Comparison of ENCODE assay signal across 1 cellular context in genomic region chr22:21567456-21568206, GRCh38.
TF ChIP-seq lines count a peak whose summit lies in the region.

Gene UBE2L3, plus strand, starts transcription at chr22:21567714. Its CDS starts 31 bp downstream, at chr22:21567745.

TF ChIP-seq in K562, 482 proteins besides CTCF, POLR2A, EP300 and RAD21 (continued from another document and continues in another):
- TF ChIP-seq ETV6 (IDR thresholded peaks at IDR 0.05; ENCODE audit: borderline replicate concordance in 1 of 2, low read depth in 2 of 2, low read length in 1 of 2) (no peak), ETV6 (CRISPR knock-in tag; IDR thresholded peaks at IDR 0.05; ENCODE audit: borderline replicate concordance) (peak; percentile 14; the same call in 1 of the 2 replicates), IRF9 (tag; IDR thresholded peaks at IDR 0.05) (no peak), DPF2 (IDR thresholded peaks at IDR 0.05) (no peak), JUND (IDR thresholded peaks at IDR 0.05; ENCODE audit: borderline replicate concordance, low read depth, low read length) (peak; percentile 79), JUND (tag; IDR thresholded peaks at IDR 0.05; ENCODE audit: borderline replicate concordance, low read depth, low read length) (no peak), ETV1 (tag; conservative IDR thresholded peaks at IDR 0.05; ENCODE audit: low read depth) (no peak), STAT6 (CRISPR knock-in tag; IDR thresholded peaks at IDR 0.05) (peak; percentile 86), MAFF (IDR thresholded peaks at IDR 0.05; ENCODE audit: low read length) (no peak), SMAD3 (CRISPR knock-in tag; conservative IDR thresholded peaks at IDR 0.05) (peak; percentile 87), ZNF146 (CRISPR knock-in tag; IDR thresholded peaks at IDR 0.05; ENCODE audit: unreplicated experiment) (no peak), AFF1 (IDR thresholded peaks at IDR 0.05; ENCODE audit: low read depth in 1 of 2, partially characterized antibody in 2 of 2) (no peak), FOXJ2 (tag; IDR thresholded peaks at IDR 0.05) (no peak), TAL1 (IDR thresholded peaks at IDR 0.05) (no peak), HES1 (IDR thresholded peaks at IDR 0.05; ENCODE audit: low read depth) (no peak), ZBTB49 (CRISPR knock-in tag; IDR thresholded peaks at IDR 0.05; ENCODE audit: borderline replicate concordance) (no peak; the same call in 1 of the 2 replicates), TEAD4 (IDR thresholded peaks at IDR 0.05; ENCODE audit: low read length) (no peak), TEAD4 (CRISPR knock-in tag; IDR thresholded peaks at IDR 0.05; ENCODE audit: borderline replicate concordance) (no peak), MTA1 (IDR thresholded peaks at IDR 0.05; ENCODE audit: borderline replicate concordance) (no peak), ZNF740 (CRISPR knock-in tag; IDR thresholded peaks at IDR 0.05) (no peak), ZNF740 (tag; IDR thresholded peaks at IDR 0.05) (no peak), ZNF277 (CRISPR knock-in tag; IDR thresholded peaks at IDR 0.05; ENCODE audit: borderline replicate concordance) (no peak), TRIM25 (IDR thresholded peaks at IDR 0.05; ENCODE audit: borderline replicate concordance) (no peak), MEF2D (tag; conservative IDR thresholded peaks at IDR 0.05; ENCODE audit: low read depth) (no peak), E2F5 (CRISPR knock-in tag; IDR thresholded peaks at IDR 0.05) (peak; percentile 98), SRSF7 (optimal IDR thresholded peaks at IDR 0.05; ENCODE audit: low read depth, low read length) (peak; percentile 94), ID3 (CRISPR knock-in tag; IDR thresholded peaks at IDR 0.05) (no peak), ID3 (tag; IDR thresholded peaks at IDR 0.05) (no peak), HLTF (IDR thresholded peaks at IDR 0.05) (no peak), TSC22D4 (tag; IDR thresholded peaks at IDR 0.05) (no peak), U2AF2 (optimal IDR thresholded peaks at IDR 0.05; ENCODE audit: low read depth, low read length) (no peak), RBBP5 (IDR thresholded peaks at IDR 0.05; ENCODE audit: borderline replicate concordance, insufficient read depth, low read length, poor library complexity, severe bottlenecking) (peak; percentile 99), ZNF717 (CRISPR knock-in tag; IDR thresholded peaks at IDR 0.05) (no peak), HOXB6 (CRISPR knock-in tag; IDR thresholded peaks at IDR 0.05; ENCODE audit: borderline replicate concordance) (peak; percentile 83; the same call in 1 of the 2 replicates), HINFP (tag; conservative IDR thresholded peaks at IDR 0.05; ENCODE audit: low read depth) (no peak), ASH1L (IDR thresholded peaks at IDR 0.05; ENCODE audit: borderline replicate concordance, low read depth, partially characterized antibody) (no peak), SLC30A9 (CRISPR knock-in tag; IDR thresholded peaks at IDR 0.05) (no peak), BRF1 (IDR thresholded peaks at IDR 0.05; ENCODE audit: borderline replicate concordance, extremely low read depth, insufficient read length) (no peak), STAT5B (CRISPR knock-in tag; IDR thresholded peaks at IDR 0.05) (no peak), YY1 (IDR thresholded peaks at IDR 0.05; ENCODE audit: borderline replicate concordance in 1 of 3, control insufficient read depth in 1 of 3, extremely low read depth in 1 of 3, insufficient read depth in 3 of 3, insufficient read length in 1 of 3, insufficient replicate concordance in 2 of 3, low read depth in 1 of 3, low read length in 2 of 3) (no peak), ZZZ3 (IDR thresholded peaks at IDR 0.05) (no peak), JUN (IDR thresholded peaks at IDR 0.05; ENCODE audit: borderline replicate concordance, low read depth, low read length) (peak; percentile 31; the same call in 1 of the 2 replicates), JUN (CRISPR knock-in tag; IDR thresholded peaks at IDR 0.05; ENCODE audit: borderline replicate concordance) (no peak), ATF3 (IDR thresholded peaks at IDR 0.05) (no peak), ATF3 (CRISPR knock-in tag; conservative IDR thresholded peaks at IDR 0.05) (peak; percentile 81; the same call in 1 of the 2 replicates)
